23 cellular contexts compared by ENCODE assay signal in genomic region chr10:125515571-125515970, GRCh38.
"Had no signal": no experiment of that assay in that cellular context is flagged by ENCODE, and none has a peak within 500 bp of the region (broad histone marks: within the 10 kb centered on the region; RNA-seq: fewer than 3 reads in every experiment).

No MANE protein-coding gene starts in this region.

- H3K4me1 Mint-ChIP-seq: naive thymus-derived CD4-positive, alpha-beta T cell; stimulated activated effector memory CD8-positive, alpha-beta T cell treated with anti-CD3 and anti-CD28 coated beads, Interleukin-12 subunit alpha, Interleukin-12 subunit beta, amount 100 ng/mL, for 72 hours had no signal

- H3K27ac Mint-ChIP-seq: activated naive CD4-positive, alpha-beta T cell treated with anti-CD3 and anti-CD28 coated beads, Interleukin-2, amount 50 U/mL, for 72 hours; activated T-cell treated with anti-CD3 and anti-CD28 coated beads, Interleukin-2, amount 50 U/mL, for 72 hours; naive thymus-derived CD4-positive, alpha-beta T cell; stimulated activated effector memory CD8-positive, alpha-beta T cell treated with anti-CD3 and anti-CD28 coated beads, Interleukin-12 subunit alpha, Interleukin-12 subunit beta, amount 100 ng/mL, for 72 hours; stimulated activated naive CD8-positive, alpha-beta T cell treated with anti-CD3 and anti-CD28 coated beads, Interleukin-15, Interleukin-2, amounts not matched to agents 100 ng/mL and 50 ng/mL, for 24 hours had no signal

- H3K36me3 Mint-ChIP-seq: activated naive CD4-positive, alpha-beta T cell treated with anti-CD3 and anti-CD28 coated beads, Interleukin-2, amount 50 U/mL, for 72 hours; naive thymus-derived CD4-positive, alpha-beta T cell; stimulated activated effector memory CD8-positive, alpha-beta T cell treated with anti-CD3 and anti-CD28 coated beads, Interleukin-12 subunit alpha, Interleukin-12 subunit beta, amount 100 ng/mL, for 72 hours; type B pancreatic cell had no signal

- H3K9me3 ChIP-seq: esophagus squamous epithelium, thoracic aorta, uterus had no signal

- H3K4me3 Mint-ChIP-seq: activated T-cell treated with anti-CD3 and anti-CD28 coated beads, Interleukin-2, amount 50 U/mL, for 72 hours; naive thymus-derived CD4-positive, alpha-beta T cell; stimulated activated effector memory CD8-positive, alpha-beta T cell treated with anti-CD3 and anti-CD28 coated beads, Interleukin-12 subunit alpha, Interleukin-12 subunit beta, amount 100 ng/mL, for 72 hours; stimulated activated naive CD8-positive, alpha-beta T cell treated with anti-CD3 and anti-CD28 coated beads, Interleukin-15, Interleukin-2, amounts not matched to agents 100 ng/mL and 50 ng/mL, for 24 hours; type B pancreatic cell had no signal

- FAIRE-seq: colon had no signal

- H3K4me3 ChIP-seq: esophagus squamous epithelium, skin epidermis, thoracic aorta, uterus had no signal

- H3K27ac ChIP-seq: esophagus squamous epithelium, skin epidermis, thoracic aorta, uterus had no signal

- H3K9me3 Mint-ChIP-seq: activated naive CD4-positive, alpha-beta T cell treated with anti-CD3 and anti-CD28 coated beads, Interleukin-2, amount 50 U/mL, for 72 hours; activated T-cell treated with anti-CD3 and anti-CD28 coated beads, Interleukin-2, amount 50 U/mL, for 72 hours; stimulated activated effector memory CD8-positive, alpha-beta T cell treated with anti-CD3 and anti-CD28 coated beads, Interleukin-12 subunit alpha, Interleukin-12 subunit beta, amount 100 ng/mL, for 72 hours; stimulated activated naive CD8-positive, alpha-beta T cell treated with anti-CD3 and anti-CD28 coated beads, Interleukin-15, Interleukin-2, amounts not matched to agents 100 ng/mL and 50 ng/mL, for 24 hours; type B pancreatic cell had no signal

- DNase-seq: activated CD4-positive, alpha-beta T cell treated with anti-CD3 and anti-CD28 coated beads, Interleukin-2, amount 50 U/mL, for 4 hours; activated naive CD4-positive, alpha-beta T cell; activated T-cell treated with anti-CD3 and anti-CD28 coated beads for 4 hours; dermis blood vessel endothelial cell; effector CD4-positive, alpha-beta T cell; esophagus squamous epithelium; foreskin melanocyte; islet precursor cell; left cardiac atrium; midbrain; stimulated activated CD4-positive, alpha-beta T cell treated with anti-CD3 and anti-CD28 coated beads, Interleukin-12 subunit alpha, Interleukin-12 subunit beta, amount 100 ng/mL, for 4 hours; stimulated activated CD4-positive, alpha-beta T cell treated with anti-CD3 and anti-CD28 coated beads, Interleukin-4, amount 100 ng/mL, for 24 hours; uterus had no signal

- ATAC-seq: activated naive CD4-positive, alpha-beta T cell treated with anti-CD3 and anti-CD28 coated beads, Interleukin-2, amount 50 U/mL, for 72 hours; left cardiac atrium; sciatic nerve; stimulated activated effector memory CD8-positive, alpha-beta T cell treated with anti-CD3 and anti-CD28 coated beads, Interleukin-12 subunit alpha, Interleukin-12 subunit beta, amount 100 ng/mL, for 72 hours had no signal

- H3K36me3 ChIP-seq: esophagus squamous epithelium, thoracic aorta, uterus had no signal

- H3K4me1 ChIP-seq: esophagus squamous epithelium, uterus had no signal

- H3K27me3 Mint-ChIP-seq: type B pancreatic cell had no signal

- H3K27me3 ChIP-seq: uterus had no signal
